In the genomic region with DNA sequence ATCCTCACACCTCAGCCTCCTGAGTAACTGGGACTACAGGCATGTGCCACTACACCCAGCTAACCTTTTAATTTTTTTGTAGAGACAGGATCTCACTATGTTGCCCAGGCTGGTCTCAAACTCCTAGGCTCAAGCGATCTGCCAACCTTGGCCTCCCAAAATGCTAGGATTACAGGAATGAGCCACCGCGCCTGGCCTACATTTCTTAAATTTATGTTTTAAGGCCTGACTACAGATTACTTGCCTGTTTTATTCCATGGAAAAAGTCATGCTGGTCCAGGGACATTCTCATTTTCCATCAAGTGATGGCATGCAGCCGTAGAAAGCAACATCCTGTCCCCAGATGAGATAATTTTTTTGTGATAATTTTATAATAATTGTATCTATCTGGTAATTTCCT, we compare ENCODE assay signal across 15 cellular contexts. TPM values are rescaled to one million over a fixed set of nuclear protein-coding genes. Genes with fewer than 3 reads are reported as not detected.
DNase-seq lines count a peak whose midpoint lies in the region; ATAC-seq and TF ChIP-seq lines count a peak whose summit lies in the region.
"Had no signal": no experiment of that assay in that cellular context is flagged by ENCODE, and none has a peak within 500 bp of the region (broad histone marks: within the 10 kb centered on the region; RNA-seq: fewer than 3 reads in every experiment).

No MANE protein-coding gene starts in this region.

- peaks cover 10% of the 10 kb centered on the region for H3K27me3 Mint-ChIP-seq in endothelial cell (ENCODE audit: unreplicated experiment)

- H3K4me3 ChIP-seq in Peyer's patch (no peak overlapping the region), muscle layer of colon (ENCODE audit: low read depth in 1 of 2, low read length in 2 of 2) (no peak overlapping the region), tibial artery (no peak overlapping the region)
- H3K4me3 ChIP-seq: mucosa of descending colon, ovary had no signal

- H3K4me1 ChIP-seq in Peyer's patch (peaks cover 0 to 87% (median 4%) of the 10 kb centered on the region in 4 donors), muscle layer of colon (ENCODE audit: insufficient read depth, low read length) (peaks cover 90% of the 10 kb centered on the region), tibial artery (peaks cover 0 to 100% (median 79%) of the 10 kb centered on the region in 4 donors)

- no peaks in the 10 kb centered on the region for H3K9me3 Mint-ChIP-seq in endothelial cell (ENCODE audit: unreplicated experiment)
- H3K9me3 Mint-ChIP-seq: stimulated activated memory B cell treated with anti-CD40 and anti-IgM and Interleukin-4, amounts not matched to agents 10 μg/mL and 1 μg/mL and 100 μg/mL, for 72 hours had no signal

- no peaks in the 10 kb centered on the region for H3K27me3 ChIP-seq in Peyer's patch
- H3K27me3 ChIP-seq in muscle layer of colon (ENCODE audit: control insufficient read depth in 1 of 2, insufficient read depth in 2 of 2, low read length in 2 of 2), result no peaks in the 10 kb centered on the region
- H3K27me3 ChIP-seq in tibial artery, result no peaks in the 10 kb centered on the region
- H3K27me3 ChIP-seq: ovary had no signal

- H3K4me3 Mint-ChIP-seq in endothelial cell (ENCODE audit: unreplicated experiment), result peak overlapping the region; percentile 9
- H3K4me3 Mint-ChIP-seq: activated CD8-positive, alpha-beta T cell treated with anti-CD3 and anti-CD28 coated beads, Interleukin-2, amount 10 ng/mL, durations not matched to agents 7 days and 5 days; stimulated activated memory B cell treated with anti-CD40 and anti-IgM and Interleukin-4, amounts not matched to agents 10 μg/mL and 1 μg/mL and 100 μg/mL, for 72 hours had no signal

- no peak for ATAC-seq in HG03108 (IDR thresholded peaks at IDR 0.05; ENCODE audit: unreplicated experiment)
- ATAC-seq: activated CD8-positive, alpha-beta T cell treated with anti-CD3 and anti-CD28 coated beads, Interleukin-2, amount 10 ng/mL, durations not matched to agents 7 days and 5 days; stimulated activated memory B cell treated with anti-CD40 and anti-IgM and Interleukin-4, amounts not matched to agents 10 μg/mL and 1 μg/mL and 100 μg/mL, for 72 hours had no signal

- DNase-seq in Peyer's patch, result peak in 1 of 3 donors; percentile 23
- no peak for DNase-seq in endothelial cell (ENCODE audit: low spot score)
- no peak for DNase-seq in tibial artery
- no peak for DNase-seq in AG08395 (ENCODE audit: low spot score)
- DNase-seq in stimulated activated CD4-positive, alpha-beta T cell treated with anti-CD3 and anti-CD28 coated beads, Interleukin-4, amount 100 ng/mL, for 24 hours, result no peak
- DNase-seq: activated CD8-positive, alpha-beta T cell treated with anti-CD3 and anti-CD28 coated beads, Interleukin-2, amount 10 ng/mL, durations not matched to agents 7 days and 5 days; GF-D8; NCI-H2171 treated with DMSO at 0.1 percent for 48 hours; ovary; RPMI8226 had no signal

- no peaks in the 10 kb centered on the region for H3K36me3 Mint-ChIP-seq in endothelial cell (ENCODE audit: low read depth, unreplicated experiment)

- peaks cover 41% of the 10 kb centered on the region for H3K4me1 Mint-ChIP-seq in endothelial cell (ENCODE audit: unreplicated experiment)

- H3K27ac Mint-ChIP-seq in endothelial cell (ENCODE audit: unreplicated experiment), result peak overlapping the region; percentile 94

- intact Hi-C loops in tibial artery (cut with DNase I; ENCODE audit: low total_unique reads), result no loop called here

- peaks cover 0 to 8% (median 0%) of the 10 kb centered on the region in 3 donors for H3K36me3 ChIP-seq in Peyer's patch
- peaks cover 4% of the 10 kb centered on the region for H3K36me3 ChIP-seq in muscle layer of colon (ENCODE audit: insufficient read depth, low read length)
- peaks cover 0 to 7% (median 7%) of the 10 kb centered on the region in 3 donors for H3K36me3 ChIP-seq in tibial artery
- H3K36me3 ChIP-seq: ovary had no signal

- TF ChIP-seq CTCF in Peyer's patch (IDR thresholded peaks at IDR 0.05), result no peak
- no peak for TF ChIP-seq CTCF in endothelial cell (IDR thresholded peaks at IDR 0.05; ENCODE audit: unreplicated experiment)
- no peak for TF ChIP-seq CTCF in tibial artery (IDR thresholded peaks at IDR 0.05)

- no peaks in the 10 kb centered on the region for H3K9me3 ChIP-seq in Peyer's patch
- no peaks in the 10 kb centered on the region for H3K9me3 ChIP-seq in muscle layer of colon (ENCODE audit: low read length)
- H3K9me3 ChIP-seq in tibial artery, result no peaks in the 10 kb centered on the region
- H3K9me3 ChIP-seq: mucosa of descending colon, ovary had no signal

- no peak for TF ChIP-seq POLR2A in Peyer's patch (IDR thresholded peaks at IDR 0.05)

- H3K9ac ChIP-seq in muscle layer of colon (ENCODE audit: low read length), result no peak overlapping the region
- H3K9ac ChIP-seq: KMS-11 had no signal

- H3K27ac ChIP-seq in Peyer's patch (peak overlapping the region in 3 of 4 donors; percentile 26 to 97 (median 45)), muscle layer of colon (ENCODE audit: low read depth, low read length) (peak overlapping the region; percentile 93), tibial artery (peak overlapping the region; percentile 93 to 98)
- H3K27ac ChIP-seq: KMS-11 had no signal

RNA-seq across cellular contexts. Expression of gene CD9, which starts 6.1 kb away (rescaled TPM):
- total RNA-seq in Peyer's patch (100 to 1,000 TPM in 3 of 4 donors, 10 to 100 TPM in 1; 31.4 to 176 (median 141) TPM), endothelial cell (ENCODE audit: unreplicated experiment) (67.2 TPM)

Comparison
In these comparisons a context has a peak if more than half of its experiments do, and no peak if none do; other contexts are left out.
1. H3K27ac ChIP-seq: peak in every context shown above with its lines; median percentile 96 in tibial artery; 93 in muscle layer of colon; 45 in Peyer's patch.